ENCODE assay signal across 10 cellular contexts in genomic region chr18:35926884-35927283, GRCh38.
"Had no signal": no experiment of that assay in that cellular context is flagged by ENCODE, and none has a peak within 500 bp of the region (broad histone marks: within the 10 kb centered on the region; RNA-seq: fewer than 3 reads in every experiment).

No MANE protein-coding gene starts in this region.

- H3K9me3 ChIP-seq: HAP-1 had no signal

- H2AFZ ChIP-seq: GM23248 had no signal

- FAIRE-seq: HTR-8/SVneo, K562 had no signal

- DNase-seq: GM23248, GOT3, H7, HFFc6, IMR-90, KG1 had no signal

- H3K36me3 ChIP-seq: HAP-1 had no signal

- H3K27ac ChIP-seq: GM23248 had no signal

- ATAC-seq: HCT116 had no signal

- H3K4me3 ChIP-seq: GM23248, HAP-1, K562 had no signal

- H3K9ac ChIP-seq: GM23248 had no signal
